1 cellular context compared by ENCODE assay signal in the genomic region with DNA sequence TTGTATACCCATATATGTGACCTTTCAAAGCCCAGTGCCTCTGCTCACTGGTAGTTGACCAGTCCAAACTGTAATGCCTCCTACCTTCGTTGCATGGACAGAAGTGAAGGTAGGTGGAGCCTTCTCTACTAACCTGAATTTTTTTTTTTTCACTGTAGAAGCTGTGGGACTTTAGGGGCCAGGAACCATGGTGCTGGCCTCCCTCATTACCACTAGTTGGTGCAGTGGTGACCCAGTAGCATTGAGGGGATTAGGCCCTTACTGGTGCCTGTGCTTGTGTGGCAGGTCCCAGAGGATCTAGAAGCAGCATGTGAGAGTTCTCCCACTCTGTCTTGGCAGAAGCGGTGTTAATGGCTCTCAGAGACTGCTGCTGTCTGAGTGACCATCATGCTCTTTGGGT.
TF ChIP-seq lines count a peak whose summit lies in the region.

No MANE protein-coding gene starts in this region.

TF ChIP-seq in H1, 55 proteins besides CTCF, POLR2A, EP300 and RAD21 (continued from another document):
- no peak for TF ChIP-seq TAF1 (IDR thresholded peaks at IDR 0.05; ENCODE audit: low read depth, low read length)
- no peak for TF ChIP-seq HDAC2 (IDR thresholded peaks at IDR 0.05; ENCODE audit: borderline replicate concordance in 1 of 2, low read depth in 2 of 2, low read length in 2 of 2)
- no peak for TF ChIP-seq SIRT6 (IDR thresholded peaks at IDR 0.05; ENCODE audit: low read length)
- no peak for TF ChIP-seq CREB1 (IDR thresholded peaks at IDR 0.05)
- TF ChIP-seq BACH1 (IDR thresholded peaks at IDR 0.05; ENCODE audit: low read length) = no peak
TF ChIP-seq in H1: peak in this region for 0.
